ENCODE assay signal across 9 cellular contexts in the genomic region with DNA sequence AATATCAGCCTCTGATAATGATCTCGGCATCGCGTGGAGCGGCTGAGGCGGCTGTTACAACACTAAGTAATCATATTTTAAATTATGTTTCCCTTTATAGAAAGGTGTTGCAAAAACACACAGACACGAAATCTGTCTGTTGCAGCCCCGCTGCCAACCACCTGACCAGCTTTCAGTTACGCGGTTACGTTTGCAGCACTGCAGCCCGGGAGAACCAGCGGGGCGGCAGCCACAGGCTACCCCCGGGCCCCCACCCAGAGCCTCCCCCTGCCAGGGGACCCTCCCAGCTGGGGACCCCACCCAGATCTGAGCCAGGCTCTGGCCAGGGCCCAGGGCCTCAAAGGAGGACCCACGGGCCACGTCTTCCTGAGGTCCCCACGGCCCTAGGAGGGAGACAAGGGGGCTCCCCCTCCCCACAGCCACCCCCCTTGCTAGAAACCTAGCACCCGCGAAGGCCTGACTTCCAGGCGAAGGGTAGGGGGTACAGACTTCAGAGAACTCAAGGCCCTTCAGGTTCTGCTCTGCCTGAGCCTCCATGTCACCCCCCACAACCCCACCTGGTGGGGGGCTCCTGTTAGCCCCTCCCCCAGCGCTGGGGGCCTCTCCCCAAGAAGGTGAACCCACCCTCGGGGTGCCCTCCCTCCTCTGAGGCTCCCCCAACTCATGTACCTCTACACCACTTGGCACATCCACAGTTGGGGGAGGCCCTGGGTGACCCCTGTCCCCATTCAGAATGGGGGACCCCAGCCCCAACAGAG. TPM values are rescaled to one million over a fixed set of nuclear protein-coding genes. Genes with fewer than 3 reads are reported as not detected.
A peak's percentile ranks its signal among the peaks of the same experiment; 100 is the strongest.
DNase-seq lines count a peak whose midpoint lies in the region; ATAC-seq, FAIRE-seq and TF ChIP-seq lines count a peak whose summit lies in the region.
"Had no signal": no experiment of that assay in that cellular context is flagged by ENCODE, and none has a peak within 500 bp of the region (broad histone marks: within the 10 kb centered on the region; RNA-seq: fewer than 3 reads in every experiment).

No MANE protein-coding gene starts in this region.

- no peak for DNase-seq in CD4-positive, alpha-beta T cell
- peak; percentile 68 for DNase-seq in chondrocyte (ENCODE audit: low spot score)
- no peak for DNase-seq in activated T-cell treated with anti-CD3 and anti-CD28 coated beads, Interleukin-2, amount 50 U/mL, for 4 hours
- no peak for DNase-seq in frontal cortex (ENCODE audit: low spot score in 2 of 2)
- DNase-seq: central memory CD4-positive, alpha-beta T cell had no signal

- peak overlapping the region; percentile 64 for H2AFZ ChIP-seq in Loucy (ENCODE audit: low read length)
- no peak overlapping the region for H2AFZ ChIP-seq in neural cell (ENCODE audit: low read depth, low read length)

- H3K4me2 ChIP-seq in Loucy (ENCODE audit: low read depth, low read length, poor library complexity, severe bottlenecking) (peak overlapping the region; percentile 56), neural cell (ENCODE audit: low read length) (no peak overlapping the region)

- H3K79me2 ChIP-seq in Loucy (ENCODE audit: insufficient read depth, low read length) (no peaks in the 10 kb centered on the region), neural cell (replicated peaks; ENCODE audit: insufficient read depth, low read length) (no peaks in the 10 kb centered on the region)

- TF ChIP-seq CTCF in CD4-positive, alpha-beta T cell (IDR thresholded peaks at IDR 0.05) = no peak
- no peak for TF ChIP-seq CTCF in Loucy (conservative IDR thresholded peaks at IDR 0.05; ENCODE audit: low read length)
- TF ChIP-seq CTCF in chondrocyte (IDR thresholded peaks at IDR 0.05) = no peak
- TF ChIP-seq CTCF in neural cell (IDR thresholded peaks at IDR 0.05; ENCODE audit: poor library complexity, severe bottlenecking) = no peak

- H3F3A ChIP-seq in Loucy (ENCODE audit: low read depth) (no peaks in the 10 kb centered on the region), neural cell (ENCODE audit: insufficient read depth, low read length, poor library complexity, severe bottlenecking) (no peaks in the 10 kb centered on the region)

- H3K36me3 Mint-ChIP-seq in CD4-positive, alpha-beta T cell (ENCODE audit: low read depth) = no peaks in the 10 kb centered on the region
- H3K36me3 Mint-ChIP-seq in chondrocyte (ENCODE audit: low read depth) = no peaks in the 10 kb centered on the region
- no peaks in the 10 kb centered on the region for H3K36me3 Mint-ChIP-seq in activated T-cell treated with anti-CD3 and anti-CD28 coated beads, Interleukin-2, amount 50 U/mL, for 4 hours (ENCODE audit: insufficient read depth)

- no peaks in the 10 kb centered on the region for H3K9me2 ChIP-seq in Loucy (replicated peaks; ENCODE audit: low read depth, low read length)
- no peaks in the 10 kb centered on the region for H3K9me2 ChIP-seq in neural cell (ENCODE audit: insufficient read depth, low read length)

- H3K9me3 ChIP-seq in CD4-positive, alpha-beta T cell (ENCODE audit: control insufficient read depth, low read length) = no peaks in the 10 kb centered on the region
- H3K9me3 ChIP-seq in Loucy (ENCODE audit: insufficient read depth, low read depth, low read length) (no peaks in the 10 kb centered on the region), neural cell (ENCODE audit: low read length) (no peaks in the 10 kb centered on the region)

- no peaks in the 10 kb centered on the region for H3K27me3 Mint-ChIP-seq in CD4-positive, alpha-beta T cell
- no peaks in the 10 kb centered on the region for H3K27me3 Mint-ChIP-seq in chondrocyte (ENCODE audit: low read depth)
- H3K27me3 Mint-ChIP-seq in activated T-cell treated with anti-CD3 and anti-CD28 coated beads, Interleukin-2, amount 50 U/mL, for 4 hours (ENCODE audit: low read depth) = no peaks in the 10 kb centered on the region

- H3K9ac ChIP-seq in Loucy (ENCODE audit: low read depth, low read length, poor library complexity, severe bottlenecking) (peak overlapping the region; percentile 65), neural cell (ENCODE audit: low read length) (peak overlapping the region; percentile 12)

- no peaks in the 10 kb centered on the region for H3K27me3 ChIP-seq in CD4-positive, alpha-beta T cell (ENCODE audit: control insufficient read depth, insufficient read depth, low read length)
- no peaks in the 10 kb centered on the region for H3K27me3 ChIP-seq in Loucy (ENCODE audit: insufficient read depth, low read length, poor library complexity, severe bottlenecking)
- peaks cover 3% of the 10 kb centered on the region for H3K27me3 ChIP-seq in neural cell (ENCODE audit: insufficient read depth, low read depth, low read length)

- no peaks in the 10 kb centered on the region for H3K9me3 Mint-ChIP-seq in CD4-positive, alpha-beta T cell
- H3K9me3 Mint-ChIP-seq in chondrocyte (ENCODE audit: low read depth) = no peaks in the 10 kb centered on the region
- no peaks in the 10 kb centered on the region for H3K9me3 Mint-ChIP-seq in activated T-cell treated with anti-CD3 and anti-CD28 coated beads, Interleukin-2, amount 50 U/mL, for 4 hours

- H4K20me1 ChIP-seq in Loucy (ENCODE audit: insufficient read depth, low read length, poor library complexity, severe bottlenecking) (no peaks in the 10 kb centered on the region), neural cell (ENCODE audit: insufficient read depth) (no peaks in the 10 kb centered on the region)

- peaks cover 19% of the 10 kb centered on the region for H3K4me1 Mint-ChIP-seq in CD4-positive, alpha-beta T cell (ENCODE audit: low read depth)
- peaks cover 55% of the 10 kb centered on the region for H3K4me1 Mint-ChIP-seq in chondrocyte (ENCODE audit: low read depth)
- peaks cover 18% of the 10 kb centered on the region for H3K4me1 Mint-ChIP-seq in activated T-cell treated with anti-CD3 and anti-CD28 coated beads, Interleukin-2, amount 50 U/mL, for 4 hours (ENCODE audit: low read depth)

- POLR2A ChIA-PET in CD4-positive, alpha-beta T cell (lab: Charles Lee) = interaction anchor here (0.6 to 1.0 kb wide), 2 partner anchors 20 to 128 kb away, joined by 4 read pairs; a partner anchor contains a TSS

- intact Hi-C loops in CD4-positive, alpha-beta T cell (cut with DNase I, micrococcal nuclease) = loop anchor here (1.0 kb wide), 1 partner anchor 34 kb away; no protein-coding TSS in a partner anchor

- H3K4me3 ChIP-seq in Loucy (ENCODE audit: low read length, poor library complexity, severe bottlenecking) (peak overlapping the region; percentile 17), neural cell (ENCODE audit: low read length) (peak overlapping the region; percentile 36)

- no peak for ATAC-seq in CD4-positive, alpha-beta T cell (ENCODE audit: poor library complexity)
- no peak for ATAC-seq in GM18498 (IDR thresholded peaks at IDR 0.05; ENCODE audit: unreplicated experiment)
- no peak for ATAC-seq in GM21515 (IDR thresholded peaks at IDR 0.05; ENCODE audit: unreplicated experiment)
- ATAC-seq in activated T-cell treated with anti-CD3 and anti-CD28 coated beads, Interleukin-2, amount 50 U/mL, for 4 hours = no peak

- peaks cover 16% of the 10 kb centered on the region for H3K4me1 ChIP-seq in Loucy (ENCODE audit: insufficient read depth, low read length, poor library complexity, severe bottlenecking)

- no peak for FAIRE-seq in frontal cortex (lab: Jason Lieb, UNC)

- H3K36me3 ChIP-seq in Loucy (ENCODE audit: insufficient read depth, low read length) = no peaks in the 10 kb centered on the region
- H3K36me3 ChIP-seq in neural cell (ENCODE audit: insufficient read depth, low read length) = no peaks in the 10 kb centered on the region

- TF ChIP-seq RAD21 in neural cell (conservative IDR thresholded peaks at IDR 0.05) = no peak

- TF ChIP-seq EP300 in neural cell (conservative IDR thresholded peaks at IDR 0.05; ENCODE audit: poor library complexity, severe bottlenecking) = no peak

- CTCF ChIA-PET in CD4-positive, alpha-beta T cell (lab: Charles Lee) = interaction anchor here (0.6 to 1.3 kb wide), 7 partner anchors 11 to 121 kb away, joined by 3 to 8 read pairs (median 3); no protein-coding TSS in a partner anchor

- peak overlapping the region; percentile 30 for H3K4me3 Mint-ChIP-seq in CD4-positive, alpha-beta T cell
- H3K4me3 Mint-ChIP-seq in chondrocyte (ENCODE audit: unreplicated experiment) = no peak overlapping the region
- no peak overlapping the region for H3K4me3 Mint-ChIP-seq in activated T-cell treated with anti-CD3 and anti-CD28 coated beads, Interleukin-2, amount 50 U/mL, for 4 hours

- no peak overlapping the region for H3K27ac Mint-ChIP-seq in CD4-positive, alpha-beta T cell
- no peak overlapping the region for H3K27ac Mint-ChIP-seq in chondrocyte (ENCODE audit: unreplicated experiment)

- H3K27ac ChIP-seq in CD4-positive, alpha-beta T cell (ENCODE audit: low read depth, low read length) = no peak overlapping the region
- no peak overlapping the region for H3K27ac ChIP-seq in neural cell (ENCODE audit: low read length)

TF ChIP-seq in neural cell, 6 proteins besides CTCF, POLR2A, EP300 and RAD21:
- no peak for TF ChIP-seq MXI1 (conservative IDR thresholded peaks at IDR 0.05; ENCODE audit: poor library complexity, severe bottlenecking)
- no peak for TF ChIP-seq EZH2 (IDR thresholded peaks at IDR 0.05; ENCODE audit: borderline replicate concordance, insufficient read depth, low read length, poor library complexity, severe bottlenecking)
- TF ChIP-seq TAF1 (IDR thresholded peaks at IDR 0.05; ENCODE audit: low read depth) = no peak
- peak; percentile 26 for TF ChIP-seq POLR2AphosphoS5 (IDR thresholded peaks at IDR 0.05)
- TF ChIP-seq SMC3 (conservative IDR thresholded peaks at IDR 0.05; ENCODE audit: poor library complexity) = no peak
TF ChIP-seq in neural cell: peak in this region for 1.

RNA-seq across cellular contexts. Expression of a gene that starts 6.0 kb away (rescaled TPM):
- 1 to 10 TPM; 2.1 to 2.7 TPM for total RNA-seq in CD4-positive, alpha-beta T cell
- total RNA-seq in chondrocyte = 42.6 to 52.4 TPM (median 51.0 TPM) in 3 replicates
- 1.7 and 1.8 TPM in 2 replicates for polyA plus RNA-seq in neural cell
- 4.3 and 4.6 TPM in 2 replicates for polyA minus RNA-seq in neural cell
- 1 to 10 TPM; 5.9 to 6.2 (median 6.0) TPM for total RNA-seq in activated T-cell treated with anti-CD3 and anti-CD28 coated beads, Interleukin-2, amount 50 U/mL, for 4 hours
- total RNA-seq in frontal cortex = 3.7 TPM

RNA-seq across cellular contexts. Expression of a gene that starts 29.6 kb away (rescaled TPM):
- 1 to 10 TPM; 6.5 to 7.9 TPM for total RNA-seq in CD4-positive, alpha-beta T cell
- total RNA-seq in chondrocyte (31.9 to 37.3 TPM (median 35.9 TPM) in 3 replicates), frontal cortex (26.9 TPM)
- polyA plus RNA-seq in neural cell = 15.0 and 20.6 TPM in 2 replicates
- 27.9 and 38.5 TPM in 2 replicates for polyA minus RNA-seq in neural cell
- 10 to 100 TPM; 46.3 to 47.4 (median 46.5) TPM for total RNA-seq in activated T-cell treated with anti-CD3 and anti-CD28 coated beads, Interleukin-2, amount 50 U/mL, for 4 hours
